Comparison of ENCODE assay signal across 8 cellular contexts in genomic region chr12:7019043-7019569, GRCh38. TPM values are rescaled to one million over a fixed set of nuclear protein-coding genes. Genes with fewer than 3 reads are reported as not detected.
DNase-seq lines count a peak whose midpoint lies in the region; ATAC-seq and TF ChIP-seq lines count a peak whose summit lies in the region.

No MANE protein-coding gene starts in this region.

- H3K27me3 ChIP-seq in testis: no peaks in the 10 kb centered on the region

- peaks cover 6% of the 10 kb centered on the region for H3K36me3 Mint-ChIP-seq in activated CD8-positive, alpha-beta memory T cell treated with anti-CD3 and anti-CD28 coated beads, Interleukin-2, amount 10 ng/mL, durations not matched to agents 7 days and 5 days
- H3K36me3 Mint-ChIP-seq in activated B cell treated with CpG ODN at 0.5 μM for 24 hours (ENCODE audit: low read depth): peaks cover 6% of the 10 kb centered on the region

- H3K4me3 ChIP-seq in iPS-18c (ENCODE audit: insufficient read depth, low read depth, low read length) (peak overlapping the region; percentile 89; the same call in 1 of the 2 replicates), testis (peak overlapping the region; percentile 72 to 81)

- ATAC-seq in activated CD8-positive, alpha-beta memory T cell treated with anti-CD3 and anti-CD28 coated beads, Interleukin-2, amount 10 ng/mL, durations not matched to agents 7 days and 5 days: no peak
- no peak for ATAC-seq in activated B cell treated with CpG ODN at 0.5 μM for 24 hours (ENCODE audit: low read depth)
- no peak for ATAC-seq in HG02588 (IDR thresholded peaks at IDR 0.05; ENCODE audit: unreplicated experiment)

- peak overlapping the region in 1 of 2 donors; percentile 84 for H3K27ac ChIP-seq in testis

- TF ChIP-seq CTCF in activated B cell treated with CpG ODN at 0.5 μM for 24 hours (IDR thresholded peaks at IDR 0.05) (peak; percentile 43), testis (IDR thresholded peaks at IDR 0.05) (peak in 1 of 3 experiments; percentile 2)

- H3K4me1 Mint-ChIP-seq in activated CD8-positive, alpha-beta memory T cell treated with anti-CD3 and anti-CD28 coated beads, Interleukin-2, amount 10 ng/mL, durations not matched to agents 7 days and 5 days: peaks cover 28% of the 10 kb centered on the region
- H3K4me1 Mint-ChIP-seq in activated B cell treated with CpG ODN at 0.5 μM for 24 hours: peaks cover 20% of the 10 kb centered on the region

- peak overlapping the region; percentile 90 for H3K27ac Mint-ChIP-seq in activated CD8-positive, alpha-beta memory T cell treated with anti-CD3 and anti-CD28 coated beads, Interleukin-2, amount 10 ng/mL, durations not matched to agents 7 days and 5 days
- peak overlapping the region; percentile 56 for H3K27ac Mint-ChIP-seq in activated B cell treated with CpG ODN at 0.5 μM for 24 hours

- no peak for TF ChIP-seq POLR2A in testis (IDR thresholded peaks at IDR 0.05)

- 3% methylated on average over 6 of the region's 6 CpGs for WGBS in testis, 2 donors

- intact Hi-C loops in activated B cell treated with CpG ODN at 0.5 μM for 24 hours (cut with micrococcal nuclease): loop anchor here (5.0 kb wide), 1 partner anchor 618 kb away; no protein-coding TSS in a partner anchor
- intact Hi-C loops in testis (cut with DNase I; ENCODE audit: low total_unique reads): no loop called here

- DNase-seq in activated CD8-positive, alpha-beta memory T cell treated with anti-CD3 and anti-CD28 coated beads, Interleukin-2, amount 10 ng/mL, durations not matched to agents 7 days and 5 days: no peak
- no peak for DNase-seq in activated CD8-positive, alpha-beta memory T cell treated with anti-CD3 and anti-CD28 coated beads for 24 hours
- DNase-seq in activated B cell treated with CpG ODN at 0.5 μM for 24 hours (no peak), testis (no peak), RKO (ENCODE audit: low spot score) (no peak), NCI-H526 treated with DMSO at 0.1 percent for 48 hours (lab: John Stamatoyannopoulos, UW) (no peak)

- POLR2A ChIA-PET in activated B cell treated with CpG ODN at 0.5 μM for 24 hours (lab: Charles Lee): interaction anchor here (1.1 to 2.2 kb wide), 6 partner anchors 21 to 266 kb away, joined by 3 to 58 read pairs (median 4); partner anchors contain the start of genes C12orf57, MLF2, RNU7-1 and SPSB2

- CTCF ChIA-PET in activated CD8-positive, alpha-beta memory T cell treated with anti-CD3 and anti-CD28 coated beads, Interleukin-2, amount 10 ng/mL, durations not matched to agents 7 days and 5 days (lab: Charles Lee): interaction anchor here (1.0 to 3.7 kb wide), 13 partner anchors 11 to 128 kb away, joined by 3 to 31 read pairs (median 6); partner anchors contain the start of genes C12orf57, C1RL and RNU7-1
- CTCF ChIA-PET in activated B cell treated with CpG ODN at 0.5 μM for 24 hours (lab: Charles Lee): interaction anchor here (1.0 to 1.2 kb wide), 4 partner anchors 54 to 125 kb away, joined by 3 to 8 read pairs (median 4); partner anchors contain the start of genes C12orf57 and RNU7-1

- H3K4me3 Mint-ChIP-seq in activated CD8-positive, alpha-beta memory T cell treated with anti-CD3 and anti-CD28 coated beads, Interleukin-2, amount 10 ng/mL, durations not matched to agents 7 days and 5 days: peak overlapping the region; percentile 93
- H3K4me3 Mint-ChIP-seq in activated B cell treated with CpG ODN at 0.5 μM for 24 hours: peak overlapping the region; percentile 87

- H3K9me3 ChIP-seq in iPS-18c (ENCODE audit: control insufficient read depth, insufficient read depth, low read length) (no peaks in the 10 kb centered on the region), testis (no peaks in the 10 kb centered on the region)

- no peaks in the 10 kb centered on the region for H3K36me3 ChIP-seq in testis (ENCODE audit: low read depth, missing control alignments)

- peaks cover 9% of the 10 kb centered on the region for H3K4me1 ChIP-seq in testis

- no peaks in the 10 kb centered on the region for H3K9me3 Mint-ChIP-seq in activated CD8-positive, alpha-beta memory T cell treated with anti-CD3 and anti-CD28 coated beads, Interleukin-2, amount 10 ng/mL, durations not matched to agents 7 days and 5 days (ENCODE audit: low read depth)
- no peaks in the 10 kb centered on the region for H3K9me3 Mint-ChIP-seq in activated B cell treated with CpG ODN at 0.5 μM for 24 hours

- H3K27me3 Mint-ChIP-seq in activated CD8-positive, alpha-beta memory T cell treated with anti-CD3 and anti-CD28 coated beads, Interleukin-2, amount 10 ng/mL, durations not matched to agents 7 days and 5 days: no peaks in the 10 kb centered on the region
- no peaks in the 10 kb centered on the region for H3K27me3 Mint-ChIP-seq in activated B cell treated with CpG ODN at 0.5 μM for 24 hours

RNA-seq across cellular contexts. Expression of gene LPCAT3, which starts 0.8 kb away (rescaled TPM):
- total RNA-seq in activated CD8-positive, alpha-beta memory T cell treated with anti-CD3 and anti-CD28 coated beads, Interleukin-2, amount 10 ng/mL, durations not matched to agents 7 days and 5 days: 10 to 100 TPM; 29.3 to 32.0 TPM
- total RNA-seq in activated B cell treated with CpG ODN at 0.5 μM for 24 hours (19.3 and 21.3 TPM in 2 replicates), testis (10 to 100 TPM; 26.0 to 30.2 TPM)
- polyA plus RNA-seq in testis (ENCODE audit: insufficient read depth, low read depth, low replicate concordance): 33.2 TPM

RNA-seq across cellular contexts. Expression of gene C1S, which starts 41.4 kb away (rescaled TPM):
- total RNA-seq in activated CD8-positive, alpha-beta memory T cell treated with anti-CD3 and anti-CD28 coated beads, Interleukin-2, amount 10 ng/mL, durations not matched to agents 7 days and 5 days: 1 to 10 TPM; 1.6 to 2.5 TPM
- total RNA-seq in activated B cell treated with CpG ODN at 0.5 μM for 24 hours (0.71 and 1.6 TPM in 2 replicates), testis (100 to 1,000 TPM in 1 of 2 donors, 10 to 100 TPM in 1; 86.1 to 190 TPM)
- polyA plus RNA-seq in testis (ENCODE audit: insufficient read depth, low read depth, low replicate concordance): 271 TPM

RNA-seq across cellular contexts. Expression of gene EMG1, which starts 48.4 kb away (rescaled TPM):
- total RNA-seq in activated CD8-positive, alpha-beta memory T cell treated with anti-CD3 and anti-CD28 coated beads, Interleukin-2, amount 10 ng/mL, durations not matched to agents 7 days and 5 days: 10 to 100 TPM; 59.9 to 69.5 TPM
- total RNA-seq in activated B cell treated with CpG ODN at 0.5 μM for 24 hours (89.2 and 91.1 TPM in 2 replicates), testis (10 to 100 TPM; 40.2 to 45.5 TPM)
- 36.7 TPM for polyA plus RNA-seq in testis (ENCODE audit: insufficient read depth, low read depth, low replicate concordance)

RNA-seq across cellular contexts. Expression of gene PHB2, which starts 48.6 kb away (rescaled TPM):
- 100 to 1,000 TPM; 211 to 271 TPM for total RNA-seq in activated CD8-positive, alpha-beta memory T cell treated with anti-CD3 and anti-CD28 coated beads, Interleukin-2, amount 10 ng/mL, durations not matched to agents 7 days and 5 days
- total RNA-seq in activated B cell treated with CpG ODN at 0.5 μM for 24 hours (240 and 255 TPM in 2 replicates), testis (100 to 1,000 TPM; 118 to 153 TPM)
- polyA plus RNA-seq in testis (ENCODE audit: insufficient read depth, low read depth, low replicate concordance): 97.3 TPM

Comparison
In these comparisons a context has a peak if more than half of its experiments do, and no peak if none do; other contexts are left out.
1. RNA of gene C1S, which starts 41.4 kb away (total RNA-seq): 86.1 to 190 TPM in testis; 1.6 to 2.5 TPM in activated CD8-positive, alpha-beta memory T cell treated with anti-CD3 and anti-CD28 coated beads, Interleukin-2, amount 10 ng/mL, durations not matched to agents 7 days and 5 days and 0.71 to 1.6 TPM in activated B cell treated with CpG ODN at 0.5 μM for 24 hours; every median in the first group is over 10 times any median in the second.